8 cellular contexts compared by ENCODE assay signal in genomic region chr17:17780941-17781590, GRCh38. TPM values are rescaled to one million over a fixed set of nuclear protein-coding genes. Genes with fewer than 3 reads are reported as not detected.
A peak's percentile ranks its signal among the peaks of the same experiment; 100 is the strongest.
DNase-seq lines count a peak whose midpoint lies in the region; ATAC-seq and TF ChIP-seq lines count a peak whose summit lies in the region.

No MANE protein-coding gene starts in this region.

- no peaks in the 10 kb centered on the region for H3K36me3 ChIP-seq in heart right ventricle

- peaks cover 2% of the 10 kb centered on the region for H3K27me3 Mint-ChIP-seq in activated B cell treated with CpG ODN at 0.5 μM for 24 hours

- H3K27ac Mint-ChIP-seq in activated B cell treated with CpG ODN at 0.5 μM for 24 hours: peak overlapping the region; percentile 24

- peak overlapping the region; percentile 68 to 97 (median 91) for H3K27ac ChIP-seq in heart right ventricle

- POLR2A ChIA-PET in activated B cell treated with CpG ODN at 0.5 μM for 24 hours (lab: Charles Lee): interaction anchor here (0.7 kb wide), 1 partner anchor 23 kb away, joined by 3 read pairs; no protein-coding TSS in a partner anchor

- H3K4me3 ChIP-seq in heart right ventricle (peak overlapping the region in 4 of 10 donors; percentile 61 to 68 (median 65)), iPS-18c (ENCODE audit: insufficient read depth, low read depth, low read length) (peak overlapping the region; percentile 71)

- H3K36me3 Mint-ChIP-seq in activated B cell treated with CpG ODN at 0.5 μM for 24 hours (ENCODE audit: low read depth): no peaks in the 10 kb centered on the region

- intact Hi-C loops in heart right ventricle (cut with DNase I): loop anchor here in 4 of 10 donors (5.0 kb wide), 1 partner anchor 99 kb away; the partner anchor contains the start of gene RAI1 (in 4 of the 4)
- intact Hi-C loops in Right ventricle myocardium inferior (cut with DNase I): no loop called here
- intact Hi-C loops in activated B cell treated with CpG ODN at 0.5 μM for 24 hours (cut with micrococcal nuclease): no loop called here

- H3K9me3 Mint-ChIP-seq in activated B cell treated with CpG ODN at 0.5 μM for 24 hours: no peaks in the 10 kb centered on the region

- peaks cover 0 to 32% (median 0%) of the 10 kb centered on the region in 7 donors for H3K27me3 ChIP-seq in heart right ventricle

- peaks cover 45 to 85% (median 72%) of the 10 kb centered on the region in 9 donors for H3K4me1 ChIP-seq in heart right ventricle

- TF ChIP-seq CTCF in heart right ventricle (IDR thresholded peaks at IDR 0.05): peak in 3 of 9 donors; percentile 9 to 29 (median 20)
- TF ChIP-seq CTCF in activated B cell treated with CpG ODN at 0.5 μM for 24 hours (IDR thresholded peaks at IDR 0.05): no peak

- CTCF ChIA-PET in activated B cell treated with CpG ODN at 0.5 μM for 24 hours (lab: Charles Lee): no interaction called here

- WGBS in heart right ventricle, 2 donors: 34 to 35% methylated on average over 10 of the region's 10 CpGs

- H3K9me3 ChIP-seq in heart right ventricle: no peaks in the 10 kb centered on the region
- H3K9me3 ChIP-seq in iPS-18c (ENCODE audit: control insufficient read depth, insufficient read depth, low read length): no peaks in the 10 kb centered on the region

- peak in 1 of 2 donors; percentile 35 for DNase-seq in heart right ventricle
- no peak for DNase-seq in Right ventricle myocardium inferior (ENCODE audit: missing footprints)
- DNase-seq in activated B cell treated with CpG ODN at 0.5 μM for 24 hours: no peak
- peak; percentile 47 for DNase-seq in superior temporal gyrus (ENCODE audit: extremely low spot score)
- no peak for DNase-seq in stimulated activated CD4-positive, alpha-beta T cell treated with anti-CD3 and anti-CD28 coated beads, Interleukin-12 subunit alpha, Interleukin-12 subunit beta, amount 100 ng/mL, for 4 hours
- no peak for DNase-seq in MV-4-11 (lab: John Stamatoyannopoulos, UW)
- no peak for DNase-seq in activated T-cell treated with anti-CD3 and anti-CD28 coated beads for 4 hours

- peaks cover 31% of the 10 kb centered on the region for H3K4me1 Mint-ChIP-seq in activated B cell treated with CpG ODN at 0.5 μM for 24 hours

- ATAC-seq in heart right ventricle: peak in 4 of 8 donors; percentile 1 to 9 (median 4)
- no peak for ATAC-seq in Right ventricle myocardium inferior
- ATAC-seq in activated B cell treated with CpG ODN at 0.5 μM for 24 hours (ENCODE audit: low read depth): no peak

- H3K4me3 Mint-ChIP-seq in activated B cell treated with CpG ODN at 0.5 μM for 24 hours: peak overlapping the region; percentile 39

RNA-seq across cellular contexts. Expression of gene SREBF1, which starts 55.7 kb away (rescaled TPM):
- total RNA-seq in heart right ventricle (10 to 100 TPM in 8 of 10 donors, 1 to 10 TPM in 2; 9.0 to 44.1 (median 16.4) TPM), Right ventricle myocardium inferior (18.9 TPM), activated B cell treated with CpG ODN at 0.5 μM for 24 hours (16.7 and 19.7 TPM in 2 replicates)
- polyA plus RNA-seq in heart right ventricle: 10 to 100 TPM; 49.0 to 61.2 TPM
